ENCODE assay signal across 8 cellular contexts in the genomic region with DNA sequence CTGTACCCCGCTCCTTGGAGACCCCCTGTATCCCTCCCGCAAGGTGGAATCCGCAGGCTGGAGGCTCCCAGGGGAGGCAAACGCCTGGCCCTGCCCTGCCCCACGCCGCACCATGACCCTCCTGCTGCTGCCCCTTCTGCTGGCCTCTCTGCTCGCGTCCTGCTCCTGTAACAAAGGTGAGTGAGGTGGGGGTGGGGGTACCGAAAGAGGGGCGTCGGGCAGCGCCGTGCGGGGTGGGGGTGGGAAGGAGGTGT. TPM values are rescaled to one million over a fixed set of nuclear protein-coding genes. Genes with fewer than 3 reads are reported as not detected.
DNase-seq lines count a peak whose midpoint lies in the region; ATAC-seq and TF ChIP-seq lines count a peak whose summit lies in the region.

No MANE protein-coding gene starts in this region.

- H2AFZ ChIP-seq in PC-9 = peak overlapping the region; percentile 82

- H3K27ac ChIP-seq in PC-9 = no peak overlapping the region

- no TSS peak for BruUV-seq in PC-9 (replicated peaks; lab: Mats Ljungman, UMichigan)

- peaks cover 6% of the 10 kb centered on the region; the same call in 1 of the 2 replicates for H3F3A ChIP-seq in PC-9 (ENCODE audit: insufficient read depth, low read depth)

- H3K9me3 ChIP-seq in PC-9 (ENCODE audit: insufficient read depth, low read depth) = no peaks in the 10 kb centered on the region

- CTCF ChIA-PET in PC-9 (lab: Charles Lee) = no interaction called here

- intact Hi-C loops in PC-9 (cut with micrococcal nuclease; ENCODE audit: unreplicated experiment) = loop anchor here (1.0 kb wide), 1 partner anchor 257 kb away; a partner anchor contains a TSS

- ATAC-seq in GM19463 (IDR thresholded peaks at IDR 0.05; ENCODE audit: unreplicated experiment) (peak; percentile 9), GM21825 (IDR thresholded peaks at IDR 0.05; ENCODE audit: unreplicated experiment) (no peak)

- H3K4me3 ChIP-seq in PC-9 (peak overlapping the region; percentile 66), fibroblast of pulmonary artery (replicated peaks; ENCODE audit: low read depth, low read length) (peak overlapping the region; percentile 82), retinal pigment epithelial cell (ENCODE audit: low read length) (peak overlapping the region; percentile 90)

- DNase-seq in PC-9 (no peak), fibroblast of pulmonary artery (ENCODE audit: low read depth) (no peak), retinal pigment epithelial cell (ENCODE audit: low read depth) (no peak), iPS-NIHi11 (ENCODE audit: low spot score) (no peak), SK-N-DZ (ENCODE audit: low spot score) (no peak), NCI-H187 treated with DMSO at 0.1 percent for 48 hours (lab: John Stamatoyannopoulos, UW) (no peak)

- peak overlapping the region; percentile 98 for H3K4me2 ChIP-seq in PC-9

- H3K27me3 ChIP-seq in PC-9 (ENCODE audit: insufficient read depth, low read depth) = no peaks in the 10 kb centered on the region

- TF ChIP-seq CTCF in PC-9 (conservative IDR thresholded peaks at IDR 0.05) (no peak), fibroblast of pulmonary artery (IDR thresholded peaks at IDR 0.05; ENCODE audit: low read length, missing control alignments) (no peak), retinal pigment epithelial cell (conservative IDR thresholded peaks at IDR 0.05; ENCODE audit: low read depth, low read length) (no peak)

- no peaks in the 10 kb centered on the region for H3K9me2 ChIP-seq in PC-9 (ENCODE audit: insufficient read depth)

- POLR2A ChIA-PET in PC-9 (lab: Charles Lee; ENCODE audit: unreplicated experiment) = interaction anchor here (0.6 to 1.1 kb wide), 5 partner anchors 14 to 641 kb away, joined by 3 to 8 read pairs (median 5); a partner anchor contains a TSS

- peaks cover 19% of the 10 kb centered on the region for H3K4me1 ChIP-seq in PC-9 (replicated peaks; ENCODE audit: insufficient read depth)

- H3K36me3 ChIP-seq in PC-9 (ENCODE audit: low read depth) = no peaks in the 10 kb centered on the region; the same call in 1 of the 2 replicates

- H3K79me2 ChIP-seq in PC-9 (ENCODE audit: low read depth) = peaks cover 5% of the 10 kb centered on the region; the same call in 1 of the 2 replicates

- H4K20me1 ChIP-seq in PC-9 (ENCODE audit: insufficient read depth) = no peaks in the 10 kb centered on the region

RNA-seq across cellular contexts. Expression of a gene that starts 0.3 kb away (rescaled TPM):
- total RNA-seq in PC-9 (2021) = 111 and 153 TPM in 2 replicates
- 17.8 and 32.5 TPM in 2 replicates for polyA plus RNA-seq in SK-N-DZ (2014; cell fraction: cytosol; rRNA removed)
- 31.9 and 48.0 TPM in 2 replicates for polyA plus RNA-seq in SK-N-DZ (2014; cell fraction: nucleus; rRNA removed)

RNA-seq across cellular contexts. Expression of a gene that starts 1.8 kb away (rescaled TPM):
- total RNA-seq in PC-9 (2021) = 0.74 and 1.3 TPM in 2 replicates
- not detected in 2 replicates for polyA plus RNA-seq in SK-N-DZ (2014; cell fraction: cytosol; rRNA removed)
- 1.1 and 1.6 TPM in 2 replicates for polyA plus RNA-seq in SK-N-DZ (2014; cell fraction: nucleus; rRNA removed)

RNA-seq across cellular contexts. Expression of a gene that starts 21.4 kb away (rescaled TPM):
- total RNA-seq in PC-9 (2021) = 70.4 and 72.9 TPM in 2 replicates
- polyA plus RNA-seq in SK-N-DZ (2014; cell fraction: cytosol; rRNA removed) = 7.5 and 8.1 TPM in 2 replicates
- 8.9 and 12.6 TPM in 2 replicates for polyA plus RNA-seq in SK-N-DZ (2014; cell fraction: nucleus; rRNA removed)

RNA-seq across cellular contexts. Expression of a gene that starts 38.2 kb away (rescaled TPM):
- 20.5 and 24.0 TPM in 2 replicates for total RNA-seq in PC-9 (2021)
- polyA plus RNA-seq in SK-N-DZ (2014; cell fraction: cytosol; rRNA removed) = 1.5 and 3.6 TPM in 2 replicates
- polyA plus RNA-seq in SK-N-DZ (2014; cell fraction: nucleus; rRNA removed) = 3.6 and 4.6 TPM in 2 replicates

RNA-seq across cellular contexts. Expression of a gene that starts 59.0 kb away (rescaled TPM):
- total RNA-seq in PC-9 (2021) = 62.1 and 76.3 TPM in 2 replicates
- 52.0 and 59.3 TPM in 2 replicates for polyA plus RNA-seq in SK-N-DZ (2014; cell fraction: cytosol; rRNA removed)
- 64.2 and 65.4 TPM in 2 replicates for polyA plus RNA-seq in SK-N-DZ (2014; cell fraction: nucleus; rRNA removed)
